11 cellular contexts compared by ENCODE assay signal in the genomic region with DNA sequence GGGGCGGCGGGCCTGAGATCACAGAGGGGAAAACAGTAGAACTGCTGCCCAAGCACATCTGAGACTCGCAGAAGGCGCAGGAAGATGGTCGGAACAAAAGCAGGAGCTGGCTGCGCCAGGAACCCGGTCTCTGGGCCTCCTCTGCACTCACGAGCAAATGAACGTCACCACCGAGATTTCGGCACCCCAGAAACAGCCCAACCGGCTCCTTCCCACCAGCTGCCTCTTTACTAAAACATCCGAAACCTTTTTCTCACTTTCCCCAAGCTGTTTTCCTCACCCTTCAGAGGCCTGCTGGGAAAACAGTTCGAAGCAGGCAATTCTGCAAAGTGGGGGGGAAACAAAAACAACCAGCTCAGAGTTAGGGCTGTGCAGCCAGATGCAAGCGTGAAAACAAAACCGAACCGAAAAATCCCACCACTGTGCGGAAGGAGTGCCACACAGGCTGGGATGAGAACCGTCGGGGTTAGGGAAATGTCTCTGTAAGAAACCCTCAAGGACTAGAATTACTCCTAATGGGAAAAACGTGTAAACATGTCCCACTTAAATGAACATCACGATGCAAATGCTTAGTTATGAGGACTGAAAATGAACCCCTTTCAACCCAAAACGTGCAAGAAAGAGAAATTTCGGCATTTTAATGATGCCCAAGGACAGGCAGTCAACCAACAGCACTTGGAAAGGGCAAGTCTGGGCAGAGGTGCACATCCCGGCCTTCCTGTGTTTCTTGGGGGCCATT. TPM values are rescaled to one million over a fixed set of nuclear protein-coding genes. Genes with fewer than 3 reads are reported as not detected.
DNase-seq lines count a peak whose midpoint lies in the region; ATAC-seq, FAIRE-seq and TF ChIP-seq lines count a peak whose summit lies in the region.
"Had no signal": no experiment of that assay in that cellular context is flagged by ENCODE, and none has a peak within 500 bp of the region (broad histone marks: within the 10 kb centered on the region; RNA-seq: fewer than 3 reads in every experiment).

No MANE protein-coding gene starts in this region.

- H3K27ac Mint-ChIP-seq in astrocyte (ENCODE audit: unreplicated experiment): peak overlapping the region; percentile 58

- TF ChIP-seq CTCF in AG04450 (IDR thresholded peaks at IDR 0.05; ENCODE audit: low read depth, low read length) (no peak), astrocyte (IDR thresholded peaks at IDR 0.05; ENCODE audit: insufficient read depth, low read depth, low read length) (no peak), ovary (IDR thresholded peaks at IDR 0.05) (no peak), GM10266 (IDR thresholded peaks at IDR 0.05; ENCODE audit: control insufficient read depth, insufficient read depth, low read depth, missing control alignments) (no peak)

- H3K36me3 ChIP-seq in astrocyte (ENCODE audit: insufficient read depth, low read length) (peaks cover 14% of the 10 kb centered on the region), ovary (no peaks in the 10 kb centered on the region), Karpas-422 (ENCODE audit: insufficient read depth, low read length) (no peaks in the 10 kb centered on the region)

- TF ChIP-seq POLR2A in ovary (IDR thresholded peaks at IDR 0.05) (no peak), GM12892 (IDR thresholded peaks at IDR 0.05; ENCODE audit: low read depth, low read length) (no peak)

- H3K27me3 Mint-ChIP-seq in astrocyte (ENCODE audit: low read depth, unreplicated experiment): no peaks in the 10 kb centered on the region

- peaks cover 2% of the 10 kb centered on the region for H3K9me3 Mint-ChIP-seq in astrocyte (ENCODE audit: unreplicated experiment)

- H3K4me2 ChIP-seq in astrocyte (ENCODE audit: low read length) (peak overlapping the region; percentile 87), Karpas-422 (ENCODE audit: low read depth, low read length, poor library complexity, severe bottlenecking) (no peak overlapping the region)
- H3K4me2 ChIP-seq: smooth muscle cell had no signal

- H2AFZ ChIP-seq in astrocyte (ENCODE audit: low read depth, low read length) (peak overlapping the region; percentile 61), Karpas-422 (ENCODE audit: low read length) (no peak overlapping the region)

- H3K4me3 ChIP-seq in AG04450 (ENCODE audit: low read depth, low read length): peak overlapping the region; percentile 37
- H3K4me3 ChIP-seq in astrocyte (ENCODE audit: insufficient read depth, low read depth, low read length): peak overlapping the region; percentile 34
- peak overlapping the region; percentile 20 for H3K4me3 ChIP-seq in ovary
- no peak overlapping the region for H3K4me3 ChIP-seq in Karpas-422 (ENCODE audit: low read length)
- H3K4me3 ChIP-seq: smooth muscle cell had no signal

- intact Hi-C loops in Right ventricle myocardium superior (cut with DNase I) (no loop called here), ovary (cut with DNase I) (loop anchor here in 1 of 4 donors (10.0 kb wide), 1 partner anchor 160 kb away; no protein-coding TSS in a partner anchor)

- no peak for TF ChIP-seq EP300 in ovary (IDR thresholded peaks at IDR 0.05)

- H3K27me3 ChIP-seq in AG04450 (ENCODE audit: control insufficient read depth, insufficient read depth, low read length): no peaks in the 10 kb centered on the region
- no peaks in the 10 kb centered on the region for H3K27me3 ChIP-seq in astrocyte (ENCODE audit: insufficient read depth, low read length)
- H3K27me3 ChIP-seq in ovary: no peaks in the 10 kb centered on the region
- no peaks in the 10 kb centered on the region for H3K27me3 ChIP-seq in Karpas-422 (ENCODE audit: low read length)

- H3K4me3 Mint-ChIP-seq in astrocyte (ENCODE audit: unreplicated experiment): no peak overlapping the region

- CTCF ChIA-PET in AG04450 (lab: Charles Lee): no interaction called here

- peak; percentile 69 for FAIRE-seq in astrocyte (lab: Jason Lieb, UNC)
- FAIRE-seq in GM12892 (lab: Jason Lieb, UNC): no peak
- FAIRE-seq: frontal cortex had no signal

- 8 to 18% (median 17%) methylated on average over 25 of the region's 25 CpGs for WGBS in ovary, 3 donors

- H3K79me2 ChIP-seq in astrocyte (ENCODE audit: insufficient read depth, low read length) (peaks cover 56% of the 10 kb centered on the region), Karpas-422 (ENCODE audit: low read length) (peaks cover 3% of the 10 kb centered on the region; the same call in 1 of the 2 replicates)

- H3K9me3 ChIP-seq in AG04450 (ENCODE audit: control insufficient read depth, insufficient read depth, low read length) (peaks cover 15% of the 10 kb centered on the region; the same call in 1 of the 2 replicates), astrocyte (ENCODE audit: insufficient read depth, low read depth, low read length) (no peaks in the 10 kb centered on the region), ovary (no peaks in the 10 kb centered on the region), Karpas-422 (ENCODE audit: low read length) (no peaks in the 10 kb centered on the region)

- H4K20me1 ChIP-seq in astrocyte (ENCODE audit: insufficient read depth, low read length): peaks cover 10% of the 10 kb centered on the region
- no peaks in the 10 kb centered on the region for H4K20me1 ChIP-seq in Karpas-422 (ENCODE audit: insufficient read depth, low read depth, low read length)

- DNase-seq in AG04450 (ENCODE audit: low read depth, low spot score) (no peak), astrocyte (ENCODE audit: low read depth) (peak; percentile 38), Right ventricle myocardium superior (peak; percentile 61), ovary (peak; percentile 50 to 73 (median 56)), GM12892 (ENCODE audit: insufficient read length) (no peak), SK-N-DZ (ENCODE audit: low spot score) (no peak), GM10266 (ENCODE audit: extremely low spot score) (no peak), Karpas-422 (no peak)
- DNase-seq: activated CD8-positive, alpha-beta memory T cell treated with anti-CD3 and anti-CD28 coated beads, Interleukin-2, amount 50 U/mL, for 48 hours had no signal

- H3K9ac ChIP-seq in astrocyte (ENCODE audit: low read length) (peak overlapping the region; percentile 74), Karpas-422 (ENCODE audit: low read length) (no peak overlapping the region)

- ATAC-seq in Right ventricle myocardium superior (ENCODE audit: poor library complexity): peak; percentile 56

- H3K36me3 Mint-ChIP-seq in astrocyte (ENCODE audit: low read depth, unreplicated experiment): peaks cover 27% of the 10 kb centered on the region

- peaks cover 4% of the 10 kb centered on the region for H3K4me1 Mint-ChIP-seq in astrocyte (ENCODE audit: low read depth, unreplicated experiment)

- POLR2A ChIA-PET in AG04450 (lab: Yijun Ruan, JAX): no interaction called here

- H3K27ac ChIP-seq in AG04450 (ENCODE audit: low read depth, low read length) (peak overlapping the region; percentile 89), astrocyte (ENCODE audit: low read depth, low read length) (peak overlapping the region; percentile 46), ovary (peak overlapping the region; percentile 57 to 68), Karpas-422 (ENCODE audit: low read length) (no peak overlapping the region)

- H3K4me1 ChIP-seq in astrocyte (ENCODE audit: insufficient read depth, low read length) (peaks cover 16% of the 10 kb centered on the region), ovary (ENCODE audit: insufficient read depth) (peaks cover 5% of the 10 kb centered on the region), Karpas-422 (ENCODE audit: low read length) (no peaks in the 10 kb centered on the region)

- no peaks in the 10 kb centered on the region for H3K9me2 ChIP-seq in Karpas-422 (replicated peaks; ENCODE audit: insufficient read depth, low read length)

RNA-seq across cellular contexts. Expression of a gene that starts 15.9 kb away (rescaled TPM):
- polyA plus RNA-seq in AG04450 (2011; rRNA removed) (43.2 and 47.9 TPM in 2 replicates), ovary (10 to 100 TPM; 19.0 to 23.1 TPM)
- polyA minus RNA-seq in AG04450 (2011; rRNA and poly(A)+ RNA removed): 29.2 and 46.6 TPM in 2 replicates
- total RNA-seq in astrocyte (28.4 and 30.4 TPM in 2 replicates), Right ventricle myocardium superior (29.9 TPM), ovary (10 to 100 TPM; 12.2 to 25.9 (median 20.4) TPM)
- polyA plus RNA-seq in GM12892 (2012; ENCODE audit: missing spikeins): 16.3 TPM
- 4.5 and 6.4 TPM in 2 replicates for polyA plus RNA-seq in SK-N-DZ (2014; cell fraction: cytosol; rRNA removed)
- 2.9 and 6.0 TPM in 2 replicates for polyA plus RNA-seq in SK-N-DZ (2014; cell fraction: nucleus; rRNA removed)
- 14.0 and 14.5 TPM in 2 replicates for total RNA-seq in Karpas-422 (2014; rRNA removed; shearing (Covaris generic); ENCODE audit: low replicate concordance)

RNA-seq across cellular contexts. Expression of a gene that starts 15.9 kb away (rescaled TPM):
- 23.0 and 25.6 TPM in 2 replicates for polyA plus RNA-seq in AG04450 (2011; rRNA removed)
- polyA minus RNA-seq in AG04450 (2011; rRNA and poly(A)+ RNA removed): 19.9 and 23.5 TPM in 2 replicates
- total RNA-seq in astrocyte: 19.9 and 21.3 TPM in 2 replicates
- 75.7 TPM for total RNA-seq in Right ventricle myocardium superior
- 10 to 100 TPM; 23.4 to 39.0 (median 25.9) TPM for total RNA-seq in ovary
- 10 to 100 TPM; 26.0 to 28.8 TPM for polyA plus RNA-seq in ovary
- 21.2 TPM for polyA plus RNA-seq in GM12892 (2012; ENCODE audit: missing spikeins)
- polyA plus RNA-seq in SK-N-DZ (2014; cell fraction: cytosol; rRNA removed): 16.0 and 16.8 TPM in 2 replicates
- 2.7 and 4.3 TPM in 2 replicates for polyA plus RNA-seq in SK-N-DZ (2014; cell fraction: nucleus; rRNA removed)
- total RNA-seq in Karpas-422 (2014; rRNA removed; shearing (Covaris generic); ENCODE audit: low replicate concordance): 15.1 and 22.6 TPM in 2 replicates

Comparison
In these comparisons a context has a peak if more than half of its experiments do, and no peak if none do; other contexts are left out.
1. DNase-seq: peak in astrocyte (single experiment), Right ventricle myocardium superior (single experiment) and ovary (5 of 5); none in AG04450 (single experiment), GM12892 (single experiment), SK-N-DZ (single experiment), GM10266 (single experiment) and Karpas-422 (single experiment).